19 cellular contexts compared by ENCODE assay signal in the genomic region with DNA sequence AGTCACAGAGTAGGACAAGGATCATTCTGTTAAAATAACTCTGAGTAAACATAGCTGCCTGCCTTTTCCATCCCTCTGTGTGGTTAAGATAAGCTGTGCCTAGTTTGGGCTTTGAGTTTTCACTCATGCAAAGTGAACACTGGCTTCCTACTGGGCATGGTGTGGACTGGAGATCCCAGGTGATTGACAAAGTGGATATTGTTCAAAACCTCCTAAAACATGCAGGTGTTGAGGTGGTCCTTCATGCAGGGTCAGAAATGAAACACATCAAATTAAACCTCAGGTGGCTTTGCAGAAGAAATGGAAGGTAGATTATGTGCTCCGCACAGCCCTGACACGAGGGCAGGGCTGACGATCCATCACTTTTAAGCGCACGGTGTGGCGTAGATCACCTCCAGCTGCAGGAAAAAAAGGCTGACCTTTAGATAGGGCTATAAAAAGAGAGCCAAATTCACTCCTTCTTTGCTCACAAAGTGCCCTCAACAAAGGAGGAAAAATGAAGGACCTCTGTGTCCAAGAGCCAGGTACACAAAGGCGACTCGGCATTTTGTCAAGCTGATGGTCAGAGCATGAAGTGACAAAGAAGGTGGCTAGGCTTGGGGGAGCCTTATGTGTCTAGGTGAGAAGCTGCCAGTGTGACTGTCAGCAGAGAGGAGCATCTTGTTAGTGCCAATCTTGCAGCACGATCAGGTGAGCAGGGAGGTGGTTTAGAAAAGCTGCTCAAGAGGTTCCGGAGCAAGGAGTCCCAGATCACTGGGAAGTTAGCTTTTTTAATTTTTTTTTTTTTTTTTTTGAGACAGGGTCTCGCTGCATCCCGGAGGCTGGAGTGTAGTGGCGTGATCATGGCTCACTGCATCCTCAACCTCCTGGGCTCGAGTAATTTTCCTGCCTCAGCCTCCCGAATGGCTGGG. TPM values are rescaled to one million over a fixed set of nuclear protein-coding genes. Genes with fewer than 3 reads are reported as not detected.
DNase-seq lines count a peak whose midpoint lies in the region; ATAC-seq, FAIRE-seq and TF ChIP-seq lines count a peak whose summit lies in the region.
"Had no signal": no experiment of that assay in that cellular context is flagged by ENCODE, and none has a peak within 500 bp of the region (broad histone marks: within the 10 kb centered on the region; RNA-seq: fewer than 3 reads in every experiment).

No MANE protein-coding gene starts in this region.

- no peak for TF ChIP-seq EP300 in K562 (IDR thresholded peaks at IDR 0.05; ENCODE audit: low read length)

- H3K4me3 ChIP-seq in K562: no peak overlapping the region
- H3K4me3 ChIP-seq in naive thymus-derived CD4-positive, alpha-beta T cell (ENCODE audit: low read length): no peak overlapping the region
- H3K4me3 ChIP-seq: BLaER1 had no signal

- H2AFZ ChIP-seq in K562 (ENCODE audit: low read depth, low read length): peak overlapping the region; percentile 53; the same call in 1 of the 2 replicates

- TF ChIP-seq RAD21 in K562 (CRISPR knock-in tag; conservative IDR thresholded peaks at IDR 0.05 in 1 of 2, IDR thresholded peaks at IDR 0.05 in 1 of 2): no peak

- CTCF ChIA-PET in Calu3 (lab: Charles Lee) (interaction anchor here (0.8 to 3.8 kb wide), 4 partner anchors 8 to 332 kb away, joined by 4 to 40 read pairs (median 7); no protein-coding TSS in a partner anchor), K562 (lab: Yijun Ruan, JAX; ENCODE audit: low intra/inter-chr PET ratio) (interaction anchor here (1.6 kb wide), 1 partner anchor 86 kb away, joined by 4 read pairs; no protein-coding TSS in a partner anchor)
- CTCF ChIA-PET in naive thymus-derived CD4-positive, alpha-beta T cell (lab: Charles Lee): interaction anchor here (0.6 kb wide), 1 partner anchor 28 kb away, joined by 3 read pairs; no protein-coding TSS in a partner anchor

- no peaks in the 10 kb centered on the region for H3K9me1 ChIP-seq in K562 (ENCODE audit: control insufficient read depth, insufficient read depth, low read length)

- POLR2A ChIA-PET in K562 (lab: Yijun Ruan, JAX): interaction anchor here (0.6 to 1.6 kb wide), 7 partner anchors 16 to 1870 kb away, joined by 3 to 7 read pairs (median 4); partner anchors contain the start of genes ITPRIPL2 and RPS15A
- POLR2A ChIA-PET in naive thymus-derived CD4-positive, alpha-beta T cell (lab: Charles Lee): no interaction called here

- no peak overlapping the region for H3K4me3 Mint-ChIP-seq in Calu3 (ENCODE audit: low read depth, unreplicated experiment)
- no peak overlapping the region for H3K4me3 Mint-ChIP-seq in natural killer cell
- H3K4me3 Mint-ChIP-seq in naive thymus-derived CD4-positive, alpha-beta T cell: no peak overlapping the region
- H3K4me3 Mint-ChIP-seq: H9; T-helper 1 cell treated with Interleukin-12 subunit alpha and Interleukin-12 subunit beta and Interleukin-4 antibody, amounts not matched to agents 30 μg/mL and 1 μg/mL, for 36 hours had no signal

- DNase-seq in Calu3: no peak
- peak; percentile 36 for DNase-seq in NCI-H146 treated with DMSO at 0.1 percent for 48 hours (lab: John Stamatoyannopoulos, UW; ENCODE audit: unreplicated experiment)
- DNase-seq in K562 (ENCODE audit: extremely low read depth in 1 of 4, low spot score in 3 of 4): no peak
- peak; percentile 49 for DNase-seq in mesenteric fat pad (ENCODE audit: low spot score)
- DNase-seq in natural killer cell: no peak
- DNase-seq in UCSD-AML1 (lab: John Stamatoyannopoulos, UW; ENCODE audit: unreplicated experiment): no peak
- no peak for DNase-seq in naive thymus-derived CD4-positive, alpha-beta T cell
- DNase-seq: CD4-positive, alpha-beta memory T cell; H9; MV-4-11; NCI-H187 treated with DMSO at 0.1 percent for 48 hours; NCI-H226; NCI-H526 treated with DMSO at 0.1 percent for 48 hours; RPMI8226 had no signal

- peaks cover 0 to 10% of the 10 kb centered on the region in 2 experiments; a peak in 1 of 5 replicates for H3K4me1 ChIP-seq in K562 (replicated peaks in 1 of 2; ENCODE audit: control insufficient read depth in 2 of 2, insufficient read depth in 2 of 2, low read length in 2 of 2)
- no peaks in the 10 kb centered on the region for H3K4me1 ChIP-seq in naive thymus-derived CD4-positive, alpha-beta T cell (ENCODE audit: control insufficient read depth in 2 of 2, insufficient read depth in 2 of 2, low read length in 2 of 2)
- H3K4me1 ChIP-seq: BLaER1 had no signal

- no TSS peak for BruUV-seq in Calu3 (replicated peaks; lab: Mats Ljungman, UMichigan)
- no TSS peak for BruUV-seq in K562 (replicated peaks; lab: Mats Ljungman, UMichigan)

- no peaks in the 10 kb centered on the region for H3K36me3 ChIP-seq in K562 (ENCODE audit: control insufficient read depth, insufficient read depth, low read length)
- no peaks in the 10 kb centered on the region for H3K36me3 ChIP-seq in naive thymus-derived CD4-positive, alpha-beta T cell (ENCODE audit: control insufficient read depth in 2 of 3, insufficient read depth in 3 of 3, low read length in 3 of 3)
- H3K36me3 ChIP-seq: BLaER1 had no signal

- intact Hi-C loops in Calu3 (cut with micrococcal nuclease; ENCODE audit: unreplicated experiment): loop anchor here (10.0 kb wide), 1 partner anchor 431 kb away; the partner anchor contains the start of genes CCP110 and GDE1
- intact Hi-C loops in K562 (cut with micrococcal nuclease): no loop called here
- intact Hi-C loops in natural killer cell (cut with micrococcal nuclease): no loop called here
- intact Hi-C loops in naive thymus-derived CD4-positive, alpha-beta T cell (cut with micrococcal nuclease): no loop called here

- peaks cover 5% of the 10 kb centered on the region for H3K9me3 Mint-ChIP-seq in Calu3 (ENCODE audit: low read depth, unreplicated experiment)
- H3K9me3 Mint-ChIP-seq in natural killer cell: no peaks in the 10 kb centered on the region
- H3K9me3 Mint-ChIP-seq in naive thymus-derived CD4-positive, alpha-beta T cell: peaks cover 0 to 27% (median 3%) of the 10 kb centered on the region in 11 donors

- in situ Hi-C loops in K562 (cut with MboI): loop anchor here (5.0 kb wide), 1 partner anchor 83 kb away; no protein-coding TSS in a partner anchor

- no peak overlapping the region; the same call in 1 of the 2 replicates for H3K4me2 ChIP-seq in K562 (ENCODE audit: insufficient read depth, low read length)
- H3K4me2 ChIP-seq: BLaER1 had no signal

- TF ChIP-seq POLR2A in K562 (conservative IDR thresholded peaks at IDR 0.05): no peak

- H3K4me1 Mint-ChIP-seq in Calu3 (ENCODE audit: low read depth, unreplicated experiment) (peaks cover 41% of the 10 kb centered on the region), natural killer cell (no peaks in the 10 kb centered on the region)
- peaks cover 0 to 6% (median 0%) of the 10 kb centered on the region in 7 donors for H3K4me1 Mint-ChIP-seq in naive thymus-derived CD4-positive, alpha-beta T cell

- no peak overlapping the region for H3K27ac ChIP-seq in K562 (ENCODE audit: extremely low read depth, low read depth, low read length)
- H3K27ac ChIP-seq in naive thymus-derived CD4-positive, alpha-beta T cell (ENCODE audit: low read depth, low read length): no peak overlapping the region
- H3K27ac ChIP-seq: BLaER1 had no signal

- no peak overlapping the region; a peak in 1 of 4 replicates for H3K9ac ChIP-seq in K562 (ENCODE audit: insufficient read depth in 1 of 2, low read depth in 2 of 2, low read length in 2 of 2)
- H3K9ac ChIP-seq: BLaER1 had no signal

- no peak for ATAC-seq in K562
- no peak for ATAC-seq in natural killer cell
- ATAC-seq in naive thymus-derived CD4-positive, alpha-beta T cell: no peak
- no peak for ATAC-seq in HG03175 (IDR thresholded peaks at IDR 0.05; ENCODE audit: unreplicated experiment)

- H3K79me2 ChIP-seq in K562 (ENCODE audit: control insufficient read depth, insufficient read depth, low read length): no peaks in the 10 kb centered on the region

- peaks cover 21% of the 10 kb centered on the region for H3K36me3 Mint-ChIP-seq in Calu3 (ENCODE audit: insufficient read depth, unreplicated experiment)
- no peaks in the 10 kb centered on the region for H3K36me3 Mint-ChIP-seq in natural killer cell
- peaks cover 3 to 7% (median 4%) of the 10 kb centered on the region in 5 donors for H3K36me3 Mint-ChIP-seq in naive thymus-derived CD4-positive, alpha-beta T cell

- H3K27me3 Mint-ChIP-seq in Calu3 (ENCODE audit: unreplicated experiment) (no peaks in the 10 kb centered on the region), natural killer cell (ENCODE audit: low read depth in 2 of 2) (peaks cover 3 to 6% of the 10 kb centered on the region in 2 donors)
- H3K27me3 Mint-ChIP-seq in naive thymus-derived CD4-positive, alpha-beta T cell: peaks cover 0 to 17% (median 6%) of the 10 kb centered on the region in 5 donors

- H4K20me1 ChIP-seq in K562 (replicated peaks; ENCODE audit: control insufficient read depth, insufficient read depth, low read length): no peaks in the 10 kb centered on the region
- H4K20me1 ChIP-seq: BLaER1 had no signal

- no peak for FAIRE-seq in K562 (lab: Jason Lieb, UNC)
- FAIRE-seq: GM12891 had no signal

- H3K27me3 ChIP-seq in K562 (ENCODE audit: control insufficient read depth in 2 of 2, insufficient read depth in 2 of 2, low read length in 2 of 2): no peaks in the 10 kb centered on the region
- no peaks in the 10 kb centered on the region for H3K27me3 ChIP-seq in naive thymus-derived CD4-positive, alpha-beta T cell (ENCODE audit: control insufficient read depth in 2 of 2, insufficient read depth in 2 of 2, low read length in 2 of 2)
- H3K27me3 ChIP-seq: BLaER1 had no signal

- H3K9me3 ChIP-seq in K562 (replicated peaks; ENCODE audit: control insufficient read depth, insufficient read depth, low read depth, low read length): no peaks in the 10 kb centered on the region
- H3K9me3 ChIP-seq in naive thymus-derived CD4-positive, alpha-beta T cell (ENCODE audit: control insufficient read depth in 2 of 3, low read length in 3 of 3): no peaks in the 10 kb centered on the region

- 12% methylated on average over 13 of the region's 15 CpGs for WGBS in K562 (ENCODE audit: insufficient coverage, low coverage, missing lambda C conversion rate)

- no peak for TF ChIP-seq CTCF in Calu3 (IDR thresholded peaks at IDR 0.05; ENCODE audit: unreplicated experiment)
- TF ChIP-seq CTCF in K562 (IDR thresholded peaks at IDR 0.05 in 2 of 3, conservative IDR thresholded peaks at IDR 0.05 in 1 of 3; ENCODE audit: insufficient read depth in 2 of 3, low read depth in 1 of 3, low read length in 3 of 3): no peak
- TF ChIP-seq CTCF in natural killer cell (IDR thresholded peaks at IDR 0.05): no peak

- H3K27ac Mint-ChIP-seq in Calu3 (ENCODE audit: unreplicated experiment) (peak overlapping the region; percentile 45), natural killer cell (no peak overlapping the region)
- no peak overlapping the region for H3K27ac Mint-ChIP-seq in naive thymus-derived CD4-positive, alpha-beta T cell
- H3K27ac Mint-ChIP-seq: T-helper 1 cell treated with Interleukin-12 subunit alpha and Interleukin-12 subunit beta and Interleukin-4 antibody, amounts not matched to agents 30 μg/mL and 1 μg/mL, for 36 hours had no signal

RNA-seq across cellular contexts. Expression of gene ITPRIPL2, which starts 19.9 kb away (rescaled TPM):
- 73.1 and 86.0 TPM in 2 replicates for total RNA-seq in Calu3 (2022)
- 1.7 and 2.8 TPM in 2 replicates for total RNA-seq in K562 (2011; cell fraction: chromatin; rRNA removed; ENCODE audit: low replicate concordance)
- 2.4 and 2.8 TPM in 2 replicates for total RNA-seq in K562 (2011; cell fraction: nucleolus; rRNA removed)
- total RNA-seq in K562 (2011; cell fraction: nucleoplasm; rRNA removed): 2.9 and 4.4 TPM in 2 replicates
- 0.64 and 1.4 TPM in 2 replicates for total RNA-seq in K562 (2014; rRNA removed)
- 0.76 and 0.80 TPM in 2 replicates for total RNA-seq in K562 (2014; rRNA removed; fragmentation: Illumina TruSeq; extraction: Trizol)
- 0.58 and 0.75 TPM in 2 replicates for total RNA-seq in K562 (2015; rRNA removed; fragmentation: Illumina TruSeq; extraction: Trizol)
- total RNA-seq in K562 (2021): 2.1 and 2.2 TPM in 2 replicates
- polyA plus RNA-seq in K562 (2011; rRNA removed): 0.65 and 0.77 TPM in 2 replicates
- 0.65 and 1.1 TPM in 2 replicates for polyA plus RNA-seq in K562 (2011; cell fraction: cytosol; rRNA removed)
- 0.66 and 1.5 TPM in 2 replicates for polyA plus RNA-seq in K562 (2011; cell fraction: nucleus; rRNA removed)
- polyA plus RNA-seq in K562 (2012): 0.74 and 1.3 TPM in 2 replicates
- 0.48 and 0.54 TPM in 2 replicates for polyA plus RNA-seq in K562 (2014; fragmentation: Illumina TruSeq; extraction: Trizol)
- under 1 TPM; 0.04 to 0.11 TPM for polyA plus RNA-seq in K562 (2014; fragmentation: Nextera tagmentation; extraction: Ambion mirVana)
- polyA plus RNA-seq in K562 (2014; rRNA removed): 0.45 and 1.3 TPM in 2 replicates
- polyA minus RNA-seq in K562 (2011; rRNA and poly(A)+ RNA removed): 1.0 and 1.2 TPM in 2 replicates
- polyA minus RNA-seq in K562 (2011; cell fraction: cytosol; rRNA and poly(A)+ RNA removed): 1.2 and 1.8 TPM in 2 replicates
- polyA minus RNA-seq in K562 (2011; cell fraction: nucleus; rRNA and poly(A)+ RNA removed): 1.2 and 1.8 TPM in 2 replicates
- total RNA-seq in mesenteric fat pad: 89.8 TPM
- total RNA-seq in natural killer cell: 1 to 10 TPM in 2 of 3 donors, under 1 TPM in 1; 0.18 to 5.7 (median 2.5) TPM
- 10 to 100 TPM in 1 of 5 experiments, 1 to 10 TPM in 1, under 1 TPM in 3; 0.49 to 14.3 (median 0.64) TPM for total RNA-seq in naive thymus-derived CD4-positive, alpha-beta T cell
- polyA plus RNA-seq in naive thymus-derived CD4-positive, alpha-beta T cell: not detected
- total RNA-seq: OCI-LY7 had no signal

RNA-seq across cellular contexts. Expression of gene COQ7, which starts 26.5 kb away (rescaled TPM):
- total RNA-seq in Calu3 (2022): 24.3 and 28.5 TPM in 2 replicates
- 15.2 and 20.2 TPM in 2 replicates for total RNA-seq in K562 (2011; cell fraction: chromatin; rRNA removed; ENCODE audit: low replicate concordance)
- total RNA-seq in K562 (2011; cell fraction: nucleolus; rRNA removed): 14.1 and 16.3 TPM in 2 replicates
- 16.9 and 18.6 TPM in 2 replicates for total RNA-seq in K562 (2011; cell fraction: nucleoplasm; rRNA removed)
- 22.1 and 23.3 TPM in 2 replicates for total RNA-seq in K562 (2014; rRNA removed)
- 11.2 and 13.0 TPM in 2 replicates for total RNA-seq in K562 (2014; rRNA removed; fragmentation: Illumina TruSeq; extraction: Trizol)
- total RNA-seq in K562 (2015; rRNA removed; fragmentation: Illumina TruSeq; extraction: Trizol): 12.2 and 13.0 TPM in 2 replicates
- 22.5 and 23.4 TPM in 2 replicates for total RNA-seq in K562 (2021)
- polyA plus RNA-seq in K562 (2011; rRNA removed): 12.2 and 15.2 TPM in 2 replicates
- polyA plus RNA-seq in K562 (2011; cell fraction: cytosol; rRNA removed): 10.2 and 11.2 TPM in 2 replicates
- polyA plus RNA-seq in K562 (2011; cell fraction: nucleus; rRNA removed): 5.8 and 6.8 TPM in 2 replicates
- polyA plus RNA-seq in K562 (2012): 11.7 and 15.8 TPM in 2 replicates
- polyA plus RNA-seq in K562 (2014; fragmentation: Illumina TruSeq; extraction: Trizol): 19.6 and 24.0 TPM in 2 replicates
- 1 to 10 TPM; 2.3 to 3.5 TPM for polyA plus RNA-seq in K562 (2014; fragmentation: Nextera tagmentation; extraction: Ambion mirVana)
- 26.1 and 33.4 TPM in 2 replicates for polyA plus RNA-seq in K562 (2014; rRNA removed)
- polyA minus RNA-seq in K562 (2011; rRNA and poly(A)+ RNA removed): 18.8 and 21.9 TPM in 2 replicates
- polyA minus RNA-seq in K562 (2011; cell fraction: cytosol; rRNA and poly(A)+ RNA removed): 3.1 and 9.2 TPM in 2 replicates
- 7.8 and 10.3 TPM in 2 replicates for polyA minus RNA-seq in K562 (2011; cell fraction: nucleus; rRNA and poly(A)+ RNA removed)
- 11.3 TPM for total RNA-seq in mesenteric fat pad
- total RNA-seq in natural killer cell: 10 to 100 TPM; 16.3 to 17.9 (median 17.1) TPM
- total RNA-seq in naive thymus-derived CD4-positive, alpha-beta T cell: 10 to 100 TPM; 16.7 to 20.4 (median 17.5) TPM
- polyA plus RNA-seq in naive thymus-derived CD4-positive, alpha-beta T cell: 10 to 100 TPM; 19.3 to 19.5 TPM

Comparison
In these comparisons a context has a peak if more than half of its experiments do, and no peak if none do; other contexts are left out.
1. DNase-seq: peak in NCI-H146 treated with DMSO at 0.1 percent for 48 hours (single experiment) and mesenteric fat pad (single experiment); none in Calu3 (single experiment), K562 (0 of 4), natural killer cell (single experiment), UCSD-AML1 (single experiment) and naive thymus-derived CD4-positive, alpha-beta T cell (0 of 9).